ENCODE assay signal across 8 cellular contexts in genomic region chr3:52770581-52771333, GRCh38. TPM values are rescaled to one million over a fixed set of nuclear protein-coding genes. Genes with fewer than 3 reads are reported as not detected.
DNase-seq lines count a peak whose midpoint lies in the region; ATAC-seq lines count a peak whose summit lies in the region.

NEK4 (minus strand) TSS chr3:52770940; CDS start chr3:52770746, 194 bp downstream.

- peak; percentile 91 for ATAC-seq in GM19468 (IDR thresholded peaks at IDR 0.05; ENCODE audit: extremely low read depth, unreplicated experiment)

- DNase-seq in COLO668 (lab: John Stamatoyannopoulos, UW; ENCODE audit: unreplicated experiment) (peak; percentile 90), HS-5 (ENCODE audit: low read depth) (peak; percentile 63), NK-92 (lab: John Stamatoyannopoulos, UW; ENCODE audit: unreplicated experiment) (peak; percentile 5), lung microvascular endothelial cell (ENCODE audit: low read depth in 2 of 2) (peak; percentile 90 to 94)
- DNase-seq in activated CD8-positive, alpha-beta memory T cell treated with anti-CD3 and anti-CD28 coated beads for 1 hour (ENCODE audit: extremely low read depth in 1 of 2, low read depth in 1 of 2): peak; percentile 65 to 76
- peak; percentile 49 for DNase-seq in effector CD8-positive, alpha-beta T cell (lab: John Stamatoyannopoulos, UW)
- peak; percentile 62 to 80 (median 65) for DNase-seq in stimulated activated CD4-positive, alpha-beta T cell treated with anti-CD3 and anti-CD28 coated beads, TNF-alpha, amount 100 ng/mL, for 4 hours (ENCODE audit: low read depth in 3 of 3)

RNA-seq across cellular contexts. Expression of gene NEK4, which starts in this region (rescaled TPM):
- total RNA-seq in lung microvascular endothelial cell: 7.0 and 12.3 TPM in 2 replicates

Comparison
In these comparisons a context has a peak if more than half of its experiments do, and no peak if none do; other contexts are left out.
1. Peak in every context shown above with its lines: DNase-seq and ATAC-seq.
2. DNase-seq: peak in every context shown above with its lines; median percentile 92 in lung microvascular endothelial cell; 90 in COLO668; 70 in activated CD8-positive, alpha-beta memory T cell treated with anti-CD3 and anti-CD28 coated beads for 1 hour; 65 in stimulated activated CD4-positive, alpha-beta T cell treated with anti-CD3 and anti-CD28 coated beads, TNF-alpha, amount 100 ng/mL, for 4 hours; 63 in HS-5; 49 in effector CD8-positive, alpha-beta T cell; 5 in NK-92.